Comparison of ENCODE assay signal across 1 cellular context in the genomic region with DNA sequence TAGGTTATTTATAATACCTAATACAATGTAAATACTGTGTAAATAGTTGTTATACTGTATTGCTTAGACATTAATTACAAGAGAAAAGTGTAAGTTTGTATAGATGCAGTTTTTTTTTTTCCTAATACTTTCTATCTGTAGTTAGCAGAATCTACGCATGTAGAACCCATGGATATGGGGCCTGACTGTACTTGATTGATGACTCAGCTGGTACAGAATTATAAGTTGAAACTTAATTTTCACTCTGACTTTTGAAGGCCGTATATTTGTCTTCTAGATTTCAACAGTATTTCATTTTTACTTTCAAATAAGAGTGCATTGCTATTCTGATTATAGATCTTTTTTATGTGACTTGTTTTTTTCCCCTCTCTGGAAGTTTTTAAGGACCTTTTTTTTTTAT.
TF ChIP-seq lines count a peak whose summit lies in the region.

No MANE protein-coding gene starts in this region.

TF ChIP-seq in WTC11, 78 proteins besides CTCF, POLR2A, EP300 and RAD21 (continued from another document):
- TF ChIP-seq SP1 (CRISPR knock-in tag; conservative IDR thresholded peaks at IDR 0.05): no peak
- TF ChIP-seq RORB (CRISPR knock-in tag; IDR thresholded peaks at IDR 0.05): no peak
TF ChIP-seq in WTC11: peak in this region for 0.
